ENCODE assay signal across 9 cellular contexts in genomic region chr6:34982424-34982852, GRCh38.
DNase-seq lines count a peak whose midpoint lies in the region; ATAC-seq and TF ChIP-seq lines count a peak whose summit lies in the region.
"Had no signal": no experiment of that assay in that cellular context is flagged by ENCODE, and none has a peak within 500 bp of the region (broad histone marks: within the 10 kb centered on the region; RNA-seq: fewer than 3 reads in every experiment).

No MANE protein-coding gene starts in this region.

- H3K27me3 ChIP-seq in AG04450 (ENCODE audit: control insufficient read depth, insufficient read depth, low read length) = no peaks in the 10 kb centered on the region
- H3K27me3 ChIP-seq in adrenal gland = no peaks in the 10 kb centered on the region
- no peaks in the 10 kb centered on the region for H3K27me3 ChIP-seq in kidney epithelial cell (ENCODE audit: control insufficient read depth, insufficient read depth, low read length)

- intact Hi-C loops in adrenal gland (cut with DNase I) = loop anchor here in 1 of 2 donors (5.0 to 10.0 kb wide), 2 partner anchors 160 to 188 kb away; partner anchors contain the start of genes BLTP3A and TCP11

- TF ChIP-seq CTCF in AG04450 (IDR thresholded peaks at IDR 0.05; ENCODE audit: low read depth, low read length) (peak; percentile 44), HEK293 (tag by site-specific recombination; IDR thresholded peaks at IDR 0.05) (peak; percentile 23; the same call in 1 of the 2 replicates), adrenal gland (IDR thresholded peaks at IDR 0.05) (peak in 5 of 6 experiments; percentile 28 to 58 (median 44)), kidney epithelial cell (IDR thresholded peaks at IDR 0.05; ENCODE audit: insufficient read depth, low read length, poor library complexity, severe bottlenecking) (peak; percentile 42)

- H3K36me3 ChIP-seq in HEK293 (ENCODE audit: control insufficient read depth in 2 of 2, insufficient read depth in 1 of 2, low read length in 2 of 2) (peaks cover 0 to 52% of the 10 kb centered on the region in 2 experiments), adrenal gland (replicated peaks in 1 of 2) (peaks cover 0 to 53% of the 10 kb centered on the region in 2 donors), kidney epithelial cell (ENCODE audit: control insufficient read depth, insufficient read depth, low read length) (peaks cover 3% of the 10 kb centered on the region)

- no peak overlapping the region for H3K27ac ChIP-seq in AG04450 (ENCODE audit: low read depth, low read length)
- no peak overlapping the region for H3K27ac ChIP-seq in HEK293 (ENCODE audit: extremely low read depth, low read depth, low read length)
- H3K27ac ChIP-seq in adrenal gland = peak overlapping the region in 1 of 5 donors; percentile 4

- H3K4me3 ChIP-seq in AG04450 (ENCODE audit: low read depth, low read length) (no peak overlapping the region), HEK293 (ENCODE audit: low read depth, low read length) (no peak overlapping the region), adrenal gland (no peak overlapping the region), kidney epithelial cell (ENCODE audit: low read depth, low read length) (no peak overlapping the region)

- DNase-seq in AG04450 (ENCODE audit: low read depth, low spot score) (no peak), adrenal gland (peak in 6 of 7 donors; percentile 52 to 72 (median 56)), kidney epithelial cell (ENCODE audit: low read depth) (no peak), NCI-H1436 treated with DMSO at 0.1 percent for 48 hours (lab: John Stamatoyannopoulos, UW) (no peak)
- no peak for DNase-seq in stimulated activated CD8-positive, alpha-beta memory T cell treated with anti-CD3 and anti-CD28 coated beads, Interleukin-4, amount 100 ng/mL, for 48 hours
- DNase-seq: activated effector memory CD4-positive, alpha-beta T cell treated with anti-CD3 and anti-CD28 coated beads, Interleukin-2, amount 50 U/mL, for 16 hours had no signal

- no peak for TF ChIP-seq POLR2A in adrenal gland (IDR thresholded peaks at IDR 0.05)

- CTCF ChIA-PET in AG04450 (lab: Charles Lee) (interaction anchor here (0.6 to 2.3 kb wide), 5 partner anchors 10 to 258 kb away, joined by 3 to 6 read pairs (median 3); no protein-coding TSS in a partner anchor), HEK293 (lab: Yijun Ruan, JAX) (interaction anchor here (0.7 to 8.1 kb wide), 7 partner anchors 10 to 258 kb away, joined by 3 to 165 read pairs (median 3); partner anchors contain the start of gene TCP11)

- 80 to 81% (median 81%) methylated on average over 11 of the region's 11 CpGs for WGBS in adrenal gland, 4 donors

- ATAC-seq in HG02798 (IDR thresholded peaks at IDR 0.05; ENCODE audit: poor library complexity, unreplicated experiment) (no peak), HG02763 (IDR thresholded peaks at IDR 0.05; ENCODE audit: unreplicated experiment) (no peak)

- POLR2A ChIA-PET in AG04450 (lab: Yijun Ruan, JAX) = no interaction called here
- POLR2A ChIA-PET in HEK293 (lab: Yijun Ruan, JAX) = no interaction called here

- H3K9me3 ChIP-seq in AG04450 (ENCODE audit: control insufficient read depth, insufficient read depth, low read length) = no peaks in the 10 kb centered on the region
- no peaks in the 10 kb centered on the region for H3K9me3 ChIP-seq in HEK293 (ENCODE audit: control insufficient read depth, insufficient read depth, low read depth, low read length)
- no peaks in the 10 kb centered on the region for H3K9me3 ChIP-seq in adrenal gland (replicated peaks in 1 of 3)

- H3K4me1 ChIP-seq in HEK293 (ENCODE audit: control insufficient read depth, insufficient read depth, low read length) = no peaks in the 10 kb centered on the region
- H3K4me1 ChIP-seq in adrenal gland (replicated peaks in 1 of 2) = peaks cover 13 to 14% of the 10 kb centered on the region in 2 donors

TF ChIP-seq in HEK293, 187 proteins besides CTCF, POLR2A, EP300 and RAD21:
- no peak for TF ChIP-seq ZNF146 (tag by site-specific recombination; IDR thresholded peaks at IDR 0.05)
- TF ChIP-seq KLF8 (tag by site-specific recombination; IDR thresholded peaks at IDR 0.05) = no peak
- no peak for TF ChIP-seq KLF1 (tag by site-specific recombination; IDR thresholded peaks at IDR 0.05)
- TF ChIP-seq ZSCAN30 (tag by site-specific recombination; IDR thresholded peaks at IDR 0.05) = no peak

Comparison
In these comparisons a context has a peak if more than half of its experiments do, and no peak if none do; other contexts are left out.
1. DNase-seq: peak in adrenal gland (6 of 7); none in AG04450 (single experiment), kidney epithelial cell (single experiment), NCI-H1436 treated with DMSO at 0.1 percent for 48 hours (single experiment) and stimulated activated CD8-positive, alpha-beta memory T cell treated with anti-CD3 and anti-CD28 coated beads, Interleukin-4, amount 100 ng/mL, for 48 hours (single experiment).
2. Peak in every context shown above with its lines, with median percentiles within 50 percentile points of each other: CTCF ChIP-seq.